In genomic region chr19:45681391-45682015, GRCh38 we compare ENCODE assay signal across 8 cellular contexts. TPM values are rescaled to one million over a fixed set of nuclear protein-coding genes. Genes with fewer than 3 reads are reported as not detected.
DNase-seq lines count a peak whose midpoint lies in the region; ATAC-seq, FAIRE-seq and TF ChIP-seq lines count a peak whose summit lies in the region.

No MANE protein-coding gene starts in this region.

- DNase-seq in D721Med (ENCODE audit: insufficient read length, low spot score) (peak; percentile 89), MG63 (peak; percentile 90), foreskin keratinocyte (peak; percentile 32 to 69), stromal cell of bone marrow (ENCODE audit: low read depth) (peak; percentile 47)
- peak; percentile 56 to 82 (median 66) for DNase-seq in activated naive CD4-positive, alpha-beta T cell (lab: John Stamatoyannopoulos, UW)

- no peak overlapping the region for H3K27ac ChIP-seq in foreskin keratinocyte

- H3K27me3 ChIP-seq in MG63, result 0 out of 2 replicates have a peak, but pooled peaks cover 3% of the 10 kb centered on the region
- no peaks in the 10 kb centered on the region for H3K27me3 ChIP-seq in foreskin keratinocyte
- H3K27me3 ChIP-seq in neuron (ENCODE audit: insufficient read depth, low read length), result peaks cover 21% of the 10 kb centered on the region

- H3K4me3 ChIP-seq in MG63 (peak overlapping the region; percentile 36), neuron (ENCODE audit: low read length) (peak overlapping the region; percentile 20)

- ATAC-seq in GM21619 (IDR thresholded peaks at IDR 0.05; ENCODE audit: unreplicated experiment), result peak; percentile 50
- ATAC-seq in foreskin keratinocyte, result peak; percentile 59

- peak overlapping the region; percentile 73 for H2AFZ ChIP-seq in neuron (ENCODE audit: low read depth, low read length)

- H3K4me1 ChIP-seq in foreskin keratinocyte (no peaks in the 10 kb centered on the region), neuron (ENCODE audit: insufficient read depth, low read length) (peaks cover 2% of the 10 kb centered on the region)

- no peaks in the 10 kb centered on the region for H3K9me3 ChIP-seq in MG63
- H3K9me3 ChIP-seq in neuron (ENCODE audit: low read length), result no peaks in the 10 kb centered on the region

- H3K36me3 ChIP-seq in MG63 (peaks cover 17% of the 10 kb centered on the region), neuron (ENCODE audit: insufficient read depth, low read length) (peaks cover 14% of the 10 kb centered on the region)

- TF ChIP-seq CTCF in D721Med (IDR thresholded peaks at IDR 0.05; ENCODE audit: insufficient read depth, missing control alignments) (peak; percentile 73), foreskin keratinocyte (conservative IDR thresholded peaks at IDR 0.05) (peak; percentile 98)

- no peak for FAIRE-seq in D721Med (lab: Jason Lieb, UNC)

- TF ChIP-seq POLR2A in Raji (IDR thresholded peaks at IDR 0.05; ENCODE audit: insufficient read depth, low read depth, low read length), result peak; percentile 36; the same call in 1 of the 2 replicates

RNA-seq across cellular contexts. Expression of gene SNRPD2, which starts 10.2 kb away (rescaled TPM):
- 488 and 700 TPM in 2 replicates for total RNA-seq in MG63 (2014; rRNA removed; shearing (Covaris generic); ENCODE audit: low replicate concordance)
- total RNA-seq in foreskin keratinocyte, result 580 and 668 TPM in 2 replicates
- 688 and 761 TPM in 2 replicates for polyA plus RNA-seq in foreskin keratinocyte

RNA-seq across cellular contexts. Expression of gene QPCTL, which starts 11.0 kb away (rescaled TPM):
- total RNA-seq in MG63 (2014; rRNA removed; shearing (Covaris generic); ENCODE audit: low replicate concordance), result 19.7 and 37.9 TPM in 2 replicates
- 10.9 and 12.0 TPM in 2 replicates for total RNA-seq in foreskin keratinocyte
- polyA plus RNA-seq in foreskin keratinocyte, result 12.6 and 14.5 TPM in 2 replicates

RNA-seq across cellular contexts. Expression of gene GIPR, which starts 13.5 kb away (rescaled TPM):
- total RNA-seq in MG63 (2014; rRNA removed; shearing (Covaris generic); ENCODE audit: low replicate concordance), result not detected in 2 replicates
- 0.65 and 1.3 TPM in 2 replicates for total RNA-seq in foreskin keratinocyte
- 0.49 and 0.75 TPM in 2 replicates for polyA plus RNA-seq in foreskin keratinocyte

RNA-seq across cellular contexts. Expression of gene EML2, which starts 42.3 kb away (rescaled TPM):
- 10.9 and 22.0 TPM in 2 replicates for total RNA-seq in MG63 (2014; rRNA removed; shearing (Covaris generic); ENCODE audit: low replicate concordance)
- 53.0 and 61.6 TPM in 2 replicates for total RNA-seq in foreskin keratinocyte
- polyA plus RNA-seq in foreskin keratinocyte, result 58.1 and 63.6 TPM in 2 replicates

RNA-seq across cellular contexts. Expression of gene FBXO46, which starts 49.2 kb away (rescaled TPM):
- total RNA-seq in MG63 (2014; rRNA removed; shearing (Covaris generic); ENCODE audit: low replicate concordance), result 4.3 and 12.3 TPM in 2 replicates
- total RNA-seq in foreskin keratinocyte, result 8.0 and 8.4 TPM in 2 replicates
- 5.4 and 5.6 TPM in 2 replicates for polyA plus RNA-seq in foreskin keratinocyte
